In genomic region chr5:132012385-132013005, GRCh38 we compare ENCODE assay signal across 9 cellular contexts. TPM values are rescaled to one million over a fixed set of nuclear protein-coding genes. Genes with fewer than 3 reads are reported as not detected.
DNase-seq lines count a peak whose midpoint lies in the region; ATAC-seq and TF ChIP-seq lines count a peak whose summit lies in the region.
"Had no signal": no experiment of that assay in that cellular context is flagged by ENCODE, and none has a peak within 500 bp of the region (broad histone marks: within the 10 kb centered on the region; RNA-seq: fewer than 3 reads in every experiment).

No MANE protein-coding gene starts in this region.

- H3K36me3 Mint-ChIP-seq in chondrocyte (ENCODE audit: low read depth) (no peaks in the 10 kb centered on the region), memory B cell (no peaks in the 10 kb centered on the region)

- peaks cover 8% of the 10 kb centered on the region for H3K4me1 Mint-ChIP-seq in chondrocyte (ENCODE audit: low read depth)
- H3K4me1 Mint-ChIP-seq in memory B cell, result peaks cover 15% of the 10 kb centered on the region

- TF ChIP-seq CTCF in chondrocyte (IDR thresholded peaks at IDR 0.05), result no peak

- peaks cover 65% of the 10 kb centered on the region for H3K27me3 Mint-ChIP-seq in chondrocyte (ENCODE audit: low read depth)
- peaks cover 25% of the 10 kb centered on the region for H3K27me3 Mint-ChIP-seq in memory B cell

- H3K27ac Mint-ChIP-seq in chondrocyte (ENCODE audit: unreplicated experiment) (no peak overlapping the region), memory B cell (no peak overlapping the region)

- peak; percentile 84 for DNase-seq in ELF-1 (ENCODE audit: low read depth, low spot score)
- peak; percentile 16 for DNase-seq in RKO (ENCODE audit: low spot score)
- peak; percentile 88 for DNase-seq in chondrocyte (ENCODE audit: low spot score)
- no peak for DNase-seq in memory B cell (ENCODE audit: low spot score in 2 of 2)
- DNase-seq in AML-193 (lab: John Stamatoyannopoulos, UW), result no peak
- DNase-seq in superior temporal gyrus (ENCODE audit: extremely low spot score), result no peak
- DNase-seq in GM19238 (ENCODE audit: insufficient read length, low spot score), result no peak

- H3K9me3 Mint-ChIP-seq in chondrocyte (ENCODE audit: low read depth) (no peaks in the 10 kb centered on the region), memory B cell (no peaks in the 10 kb centered on the region)

- ATAC-seq in memory B cell (ENCODE audit: low read depth), result no peak
- no peak for ATAC-seq in HG03571 (IDR thresholded peaks at IDR 0.05; ENCODE audit: unreplicated experiment)

- H3K4me3 Mint-ChIP-seq in chondrocyte (ENCODE audit: unreplicated experiment) (peak overlapping the region; percentile 41), memory B cell (peak overlapping the region; percentile 75)

RNA-seq across cellular contexts. Expression of gene ACSL6, which starts 1.0 kb away (rescaled TPM):
- not detected in 3 replicates for total RNA-seq in chondrocyte

RNA-seq across cellular contexts. Expression of gene IL3, which starts 48.0 kb away (rescaled TPM):
- not detected in 3 replicates for total RNA-seq in chondrocyte
- total RNA-seq: uterus had no signal

Comparison
In these comparisons a context has a peak if more than half of its experiments do, and no peak if none do; other contexts are left out.
1. DNase-seq: peak in ELF-1 (single experiment), RKO (single experiment) and chondrocyte (single experiment); none in memory B cell (0 of 2), AML-193 (0 of 2), superior temporal gyrus (single experiment) and GM19238 (single experiment).